13 cellular contexts compared by ENCODE assay signal in the genomic region with DNA sequence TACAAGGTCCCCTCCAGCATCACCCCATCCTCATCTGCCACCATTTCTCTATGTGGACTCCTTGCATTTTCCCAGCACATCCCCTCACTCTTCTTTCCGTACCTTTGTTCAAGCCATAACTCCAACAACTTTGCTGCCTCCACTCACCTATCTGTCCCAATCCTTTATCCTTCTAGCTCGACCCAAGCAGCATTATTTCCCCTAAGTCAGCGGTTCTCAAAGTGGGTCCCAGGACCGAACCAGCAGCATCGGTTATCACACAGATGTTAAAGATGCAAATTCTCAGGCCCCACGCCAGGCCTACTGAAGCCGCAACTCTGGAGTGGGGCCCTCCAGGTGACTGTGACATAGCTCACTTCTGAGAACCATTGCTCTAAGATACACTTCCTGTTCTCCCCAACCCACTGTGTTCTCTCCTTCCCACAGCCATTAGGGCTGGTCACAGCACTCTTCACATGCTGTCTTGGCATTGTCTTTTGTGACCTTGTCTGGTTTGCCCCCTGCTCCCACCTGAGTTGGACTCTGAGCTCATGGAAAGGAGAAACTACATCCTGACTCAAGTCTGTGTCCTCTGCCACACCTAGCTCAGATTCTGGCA. TPM values are rescaled to one million over a fixed set of nuclear protein-coding genes. Genes with fewer than 3 reads are reported as not detected.
DNase-seq lines count a peak whose midpoint lies in the region; ATAC-seq and TF ChIP-seq lines count a peak whose summit lies in the region.
"Had no signal": no experiment of that assay in that cellular context is flagged by ENCODE, and none has a peak within 500 bp of the region (broad histone marks: within the 10 kb centered on the region; RNA-seq: fewer than 3 reads in every experiment).

No MANE protein-coding gene starts in this region.

- intact Hi-C loops in CD4-positive, alpha-beta T cell (cut with DNase I, micrococcal nuclease): no loop called here

- H3K27ac Mint-ChIP-seq in CD4-positive, alpha-beta T cell: peak overlapping the region; percentile 54
- H3K27ac Mint-ChIP-seq in T-helper 1 cell treated with Interleukin-12 subunit alpha and Interleukin-12 subunit beta and Interleukin-4 antibody, amounts not matched to agents 30 μg/mL and 1 μg/mL, for 36 hours: peak overlapping the region; percentile 82
- peak overlapping the region; percentile 15 for H3K27ac Mint-ChIP-seq in mesothelial cell of epicardium

- POLR2A ChIA-PET in CD4-positive, alpha-beta T cell (lab: Charles Lee): no interaction called here

- DNase-seq in CD4-positive, alpha-beta T cell: no peak
- DNase-seq in mesothelial cell of epicardium (ENCODE audit: low spot score in 2 of 2, unreplicated experiment in 2 of 2): no peak
- no peak for DNase-seq in NCI-H82 treated with DMSO at 0.1 percent for 48 hours (lab: John Stamatoyannopoulos, UW; ENCODE audit: unreplicated experiment)
- no peak for DNase-seq in stimulated activated CD4-positive, alpha-beta T cell treated with anti-CD3 and anti-CD28 coated beads, Interleukin-4, amount 100 ng/mL, for 24 hours
- DNase-seq: foreskin fibroblast, kidney glomerular epithelial cell, NCI-H2081, nucleus accumbens, tibial artery had no signal

- H3K27ac ChIP-seq in CD4-positive, alpha-beta T cell (ENCODE audit: low read depth, low read length): no peak overlapping the region
- H3K27ac ChIP-seq: tibial artery had no signal

- H3K9me3 ChIP-seq in CD4-positive, alpha-beta T cell (ENCODE audit: control insufficient read depth, low read length): no peaks in the 10 kb centered on the region
- H3K9me3 ChIP-seq: tibial artery had no signal

- H3K9me3 Mint-ChIP-seq in CD4-positive, alpha-beta T cell: no peaks in the 10 kb centered on the region
- H3K9me3 Mint-ChIP-seq in T-helper 1 cell treated with Interleukin-12 subunit alpha and Interleukin-12 subunit beta and Interleukin-4 antibody, amounts not matched to agents 30 μg/mL and 1 μg/mL, for 36 hours: no peaks in the 10 kb centered on the region
- H3K9me3 Mint-ChIP-seq in mesothelial cell of epicardium: no peaks in the 10 kb centered on the region

- TF ChIP-seq CTCF in CD4-positive, alpha-beta T cell (IDR thresholded peaks at IDR 0.05): no peak
- TF ChIP-seq CTCF in mesothelial cell of epicardium (IDR thresholded peaks at IDR 0.05; ENCODE audit: unreplicated experiment): no peak

- CTCF ChIA-PET in CD4-positive, alpha-beta T cell (lab: Charles Lee): no interaction called here

- ATAC-seq in CD4-positive, alpha-beta T cell (ENCODE audit: poor library complexity): peak; percentile 34
- peak; percentile 95 for ATAC-seq in GM19351 (IDR thresholded peaks at IDR 0.05; ENCODE audit: unreplicated experiment)
- ATAC-seq in HG02642 (IDR thresholded peaks at IDR 0.05; ENCODE audit: poor library complexity, unreplicated experiment): no peak
- ATAC-seq in HG03045 (IDR thresholded peaks at IDR 0.05; ENCODE audit: unreplicated experiment): no peak

- no peaks in the 10 kb centered on the region for H3K27me3 ChIP-seq in CD4-positive, alpha-beta T cell (ENCODE audit: control insufficient read depth, insufficient read depth, low read length)
- H3K27me3 ChIP-seq: tibial artery had no signal

- no peak overlapping the region for H3K4me3 Mint-ChIP-seq in CD4-positive, alpha-beta T cell
- peak overlapping the region; percentile 41 for H3K4me3 Mint-ChIP-seq in T-helper 1 cell treated with Interleukin-12 subunit alpha and Interleukin-12 subunit beta and Interleukin-4 antibody, amounts not matched to agents 30 μg/mL and 1 μg/mL, for 36 hours
- no peak overlapping the region for H3K4me3 Mint-ChIP-seq in mesothelial cell of epicardium

- no peaks in the 10 kb centered on the region for H3K27me3 Mint-ChIP-seq in CD4-positive, alpha-beta T cell
- no peaks in the 10 kb centered on the region for H3K27me3 Mint-ChIP-seq in T-helper 1 cell treated with Interleukin-12 subunit alpha and Interleukin-12 subunit beta and Interleukin-4 antibody, amounts not matched to agents 30 μg/mL and 1 μg/mL, for 36 hours (ENCODE audit: low read depth)
- no peaks in the 10 kb centered on the region for H3K27me3 Mint-ChIP-seq in mesothelial cell of epicardium (ENCODE audit: low read depth)

- H3K36me3 Mint-ChIP-seq in CD4-positive, alpha-beta T cell (ENCODE audit: low read depth): peaks cover 67% of the 10 kb centered on the region
- peaks cover 58% of the 10 kb centered on the region for H3K36me3 Mint-ChIP-seq in T-helper 1 cell treated with Interleukin-12 subunit alpha and Interleukin-12 subunit beta and Interleukin-4 antibody, amounts not matched to agents 30 μg/mL and 1 μg/mL, for 36 hours (ENCODE audit: low read depth)
- peaks cover 18% of the 10 kb centered on the region for H3K36me3 Mint-ChIP-seq in mesothelial cell of epicardium

- H3K4me1 Mint-ChIP-seq in CD4-positive, alpha-beta T cell (ENCODE audit: low read depth): peaks cover 9% of the 10 kb centered on the region
- H3K4me1 Mint-ChIP-seq in T-helper 1 cell treated with Interleukin-12 subunit alpha and Interleukin-12 subunit beta and Interleukin-4 antibody, amounts not matched to agents 30 μg/mL and 1 μg/mL, for 36 hours (ENCODE audit: low read depth): peaks cover 30% of the 10 kb centered on the region
- H3K4me1 Mint-ChIP-seq in mesothelial cell of epicardium: peaks cover 38% of the 10 kb centered on the region

RNA-seq across cellular contexts. Expression of a gene that starts 56.2 kb away (rescaled TPM):
- total RNA-seq in CD4-positive, alpha-beta T cell: 10 to 100 TPM; 14.2 to 15.6 TPM
- total RNA-seq in mesothelial cell of epicardium: 31.0 to 32.7 TPM (median 32.4 TPM) in 3 replicates

RNA-seq across cellular contexts. Expression of a gene that starts 56.3 kb away (rescaled TPM):
- total RNA-seq in CD4-positive, alpha-beta T cell: 1 to 10 TPM in 1 of 2 experiments, under 1 TPM in 1; 0.85 to 1.3 TPM
- 0.98 to 2.3 TPM (median 1.6 TPM) in 3 replicates for total RNA-seq in mesothelial cell of epicardium

Comparison
In these comparisons a context has a peak if more than half of its experiments do, and no peak if none do; other contexts are left out.
1. ATAC-seq: peak in CD4-positive, alpha-beta T cell (single experiment) and GM19351 (single experiment); none in HG02642 (single experiment) and HG03045 (single experiment).
2. H3K27ac Mint-ChIP-seq: peak in every context shown above with its lines; median percentile 82 in T-helper 1 cell treated with Interleukin-12 subunit alpha and Interleukin-12 subunit beta and Interleukin-4 antibody, amounts not matched to agents 30 μg/mL and 1 μg/mL, for 36 hours; 54 in CD4-positive, alpha-beta T cell; 15 in mesothelial cell of epicardium.